In genomic region chr3:75768303-75769017, GRCh38 we compare ENCODE assay signal across 29 cellular contexts.
"Had no signal": no experiment of that assay in that cellular context is flagged by ENCODE, and none has a peak within 500 bp of the region (broad histone marks: within the 10 kb centered on the region; RNA-seq: fewer than 3 reads in every experiment).

No MANE protein-coding gene starts in this region.

- H3K27ac ChIP-seq: ascending aorta, coronary artery, dorsolateral prefrontal cortex, WERI-Rb-1 had no signal

- H3K4me1 ChIP-seq: ascending aorta had no signal

- H3K4me3 Mint-ChIP-seq: activated B cell treated with CpG ODN at 0.5 μM for 24 hours; activated naive CD4-positive, alpha-beta T cell treated with anti-CD3 and anti-CD28 coated beads, Interleukin-2, amount 10 ng/mL, durations not matched to agents 7 days and 5 days; activated naive CD8-positive, alpha-beta T cell treated with anti-CD3 and anti-CD28 coated beads, Interleukin-2, amount 10 ng/mL, durations not matched to agents 7 days and 5 days; activated T-cell treated with anti-CD3 and anti-CD28 coated beads, Interleukin-2, amount 50 U/mL, for 4 hours; activated T-helper 1 cell treated with anti-CD3 and anti-CD28 coated beads, Interleukin-12 subunit alpha, Interleukin-12 subunit beta, Interleukin-2, Interleukin-4 antibody, amounts not matched to agents 30 ng/mL and 10 ng/mL and 1 ng/mL, durations not matched to agents 14 hours and 24 hours and 36 hours; brain; central memory CD8-positive, alpha-beta T cell; dendritic cell treated with granulocyte-macrophage colony-stimulating factor and Interleukin-4, amounts not matched to agents 40 ng/mL and 50 ng/mL, for 4 days; endodermal cell; T-helper 17 cell; T-helper 2 cell treated with Interferon-gamma antibody and Interleukin-4, amounts not matched to agents 5 μg/mL and 100 μg/mL, for 36 hours had no signal

- DNase-seq: activated B cell treated with CpG ODN at 0.5 μM for 24 hours; activated CD4-positive, alpha-beta T cell treated with anti-CD3 and anti-CD28 coated beads for 48 hours; activated CD4-positive, alpha-beta T cell treated with anti-CD3 and anti-CD28 coated beads, Interleukin-2, amount 50 U/mL, for 1 hour; activated CD4-positive, alpha-beta T cell treated with anti-CD3 and anti-CD28 coated beads, Interleukin-2, amount 50 U/mL, for 48 hours; activated CD8-positive, alpha-beta memory T cell treated with anti-CD3 and anti-CD28 coated beads, Interleukin-2, amount 50 U/mL, for 48 hours; activated gamma-delta T cell; activated naive CD4-positive, alpha-beta T cell; activated naive CD4-positive, alpha-beta T cell treated with anti-CD3 and anti-CD28 coated beads, Interleukin-2, amount 10 ng/mL, durations not matched to agents 7 days and 5 days; activated naive CD8-positive, alpha-beta T cell treated with anti-CD3 and anti-CD28 coated beads, Interleukin-2, amount 10 ng/mL, durations not matched to agents 7 days and 5 days; activated T-cell treated with anti-CD3 and anti-CD28 coated beads, Interleukin-2, amount 50 U/mL, for 4 hours; dorsolateral prefrontal cortex; effector memory CD4-positive, alpha-beta T cell; endodermal cell; foreskin fibroblast; head of caudate nucleus; T-helper 1 cell; T-helper 17 cell; T1000; WERI-Rb-1 had no signal

- ATAC-seq: activated CD4-positive, CD25-positive, alpha-beta regulatory T cell treated with anti-CD3 and anti-CD28 coated beads, Interleukin-2, amount 50 U/mL, for 24 hours; activated naive CD4-positive, alpha-beta T cell treated with anti-CD3 and anti-CD28 coated beads, Interleukin-2, amount 50 U/mL, for 72 hours; esophagus mucosa; T-helper 17 cell had no signal

- H3K27me3 ChIP-seq: ascending aorta, dorsolateral prefrontal cortex had no signal

- H3K27ac Mint-ChIP-seq: activated B cell treated with CpG ODN at 0.5 μM for 24 hours; activated naive CD4-positive, alpha-beta T cell treated with anti-CD3 and anti-CD28 coated beads, Interleukin-2, amount 10 ng/mL, durations not matched to agents 7 days and 5 days; activated naive CD4-positive, alpha-beta T cell treated with anti-CD3 and anti-CD28 coated beads, Interleukin-2, amount 50 U/mL, for 72 hours; activated naive CD8-positive, alpha-beta T cell treated with anti-CD3 and anti-CD28 coated beads, Interleukin-2, amount 10 ng/mL, durations not matched to agents 7 days and 5 days; activated T-helper 1 cell treated with anti-CD3 and anti-CD28 coated beads, Interleukin-12 subunit alpha, Interleukin-12 subunit beta, Interleukin-2, Interleukin-4 antibody, amounts not matched to agents 30 ng/mL and 10 ng/mL and 1 ng/mL, durations not matched to agents 14 hours and 24 hours and 36 hours; brain; dendritic cell treated with granulocyte-macrophage colony-stimulating factor and Interleukin-4, amounts not matched to agents 40 ng/mL and 50 ng/mL, for 4 days; endodermal cell; T-helper 17 cell; T-helper 2 cell treated with Interferon-gamma antibody and Interleukin-4, amounts not matched to agents 5 μg/mL and 100 μg/mL, for 36 hours had no signal

- H3K4me3 ChIP-seq: ascending aorta, coronary artery, dorsolateral prefrontal cortex had no signal

- H3K27me3 Mint-ChIP-seq: activated B cell treated with CpG ODN at 0.5 μM for 24 hours; activated naive CD4-positive, alpha-beta T cell treated with anti-CD3 and anti-CD28 coated beads, Interleukin-2, amount 10 ng/mL, durations not matched to agents 7 days and 5 days; activated naive CD8-positive, alpha-beta T cell treated with anti-CD3 and anti-CD28 coated beads, Interleukin-2, amount 10 ng/mL, durations not matched to agents 7 days and 5 days; brain; central memory CD8-positive, alpha-beta T cell; dendritic cell treated with granulocyte-macrophage colony-stimulating factor and Interleukin-4, amounts not matched to agents 40 ng/mL and 50 ng/mL, for 4 days; T-helper 17 cell had no signal

- H3K4me1 Mint-ChIP-seq: activated naive CD4-positive, alpha-beta T cell treated with anti-CD3 and anti-CD28 coated beads, Interleukin-2, amount 10 ng/mL, durations not matched to agents 7 days and 5 days; activated naive CD8-positive, alpha-beta T cell treated with anti-CD3 and anti-CD28 coated beads, Interleukin-2, amount 10 ng/mL, durations not matched to agents 7 days and 5 days; brain; endodermal cell; T-helper 17 cell had no signal

- H3K36me3 ChIP-seq: WERI-Rb-1 had no signal
